ENCODE assay signal across 26 cellular contexts in genomic region chr12:93181396-93181965, GRCh38.
DNase-seq lines count a peak whose midpoint lies in the region; ATAC-seq and TF ChIP-seq lines count a peak whose summit lies in the region.
"Had no signal": no experiment of that assay in that cellular context is flagged by ENCODE, and none has a peak within 500 bp of the region (broad histone marks: within the 10 kb centered on the region; RNA-seq: fewer than 3 reads in every experiment).

No MANE protein-coding gene starts in this region.

- H3K4me1 Mint-ChIP-seq in CD4-positive, CD25-positive, alpha-beta regulatory T cell, result peaks cover 0 to 18% (median 2%) of the 10 kb centered on the region in 4 donors
- H3K4me1 Mint-ChIP-seq in activated B cell treated with CpG ODN at 0.5 μM for 24 hours, result peaks cover 53% of the 10 kb centered on the region
- H3K4me1 Mint-ChIP-seq in nephron progenitor cell, result peaks cover 34% of the 10 kb centered on the region

- no peaks in the 10 kb centered on the region for H3K27me3 ChIP-seq in CD4-positive, CD25-positive, alpha-beta regulatory T cell (ENCODE audit: control insufficient read depth, insufficient read depth, low read length)

- POLR2A ChIA-PET in activated B cell treated with CpG ODN at 0.5 μM for 24 hours (lab: Charles Lee), result interaction anchor here (0.6 kb wide), 1 partner anchor 146 kb away, joined by 3 read pairs; no protein-coding TSS in a partner anchor

- H3K4me1 ChIP-seq in CD4-positive, CD25-positive, alpha-beta regulatory T cell (ENCODE audit: control insufficient read depth, insufficient read depth, low read length, poor library complexity, severe bottlenecking), result peaks cover 4% of the 10 kb centered on the region

- ATAC-seq in CD4-positive, CD25-positive, alpha-beta regulatory T cell (ENCODE audit: low read depth in 2 of 2), result no peak
- no peak for ATAC-seq in activated B cell treated with CpG ODN at 0.5 μM for 24 hours (ENCODE audit: low read depth)
- no peak for ATAC-seq in HG03135 (IDR thresholded peaks at IDR 0.05; ENCODE audit: unreplicated experiment)
- ATAC-seq in HG02973 (IDR thresholded peaks at IDR 0.05; ENCODE audit: unreplicated experiment), result no peak
- ATAC-seq: right cardiac atrium had no signal

- H3K27me3 Mint-ChIP-seq in CD4-positive, CD25-positive, alpha-beta regulatory T cell, result peaks cover 4% of the 10 kb centered on the region
- H3K27me3 Mint-ChIP-seq in activated B cell treated with CpG ODN at 0.5 μM for 24 hours (no peaks in the 10 kb centered on the region), nephron progenitor cell (ENCODE audit: low read depth, poor library complexity) (peaks cover 6% of the 10 kb centered on the region)

- DNase-seq in CD4-positive, CD25-positive, alpha-beta regulatory T cell, result no peak
- DNase-seq in activated B cell treated with CpG ODN at 0.5 μM for 24 hours (no peak), fibroblast of the aortic adventitia (ENCODE audit: low read depth) (peak; percentile 45), nephron progenitor cell (no peak), MV-4-11 (lab: John Stamatoyannopoulos, UW) (no peak)
- DNase-seq in activated CD4-positive, alpha-beta T cell treated with anti-CD3 and anti-CD28 coated beads for 48 hours, result no peak
- DNase-seq: ACHN; activated CD4-positive, alpha-beta T cell treated with anti-CD3 and anti-CD28 coated beads, Interleukin-2, amount 50 U/mL, for 48 hours; activated CD8-positive, alpha-beta memory T cell treated with anti-CD3 and anti-CD28 coated beads, Interleukin-2, amount 50 U/mL, for 48 hours; activated effector memory CD4-positive, alpha-beta T cell treated with Interleukin-2 at 50 U/mL for 16 hours; EL; head of caudate nucleus; NCI-H1436; NCI-H524; right cardiac atrium; stimulated activated CD4-positive, alpha-beta T cell treated with anti-CD3 and anti-CD28 coated beads, Interleukin-15, amount 100 ng/mL, for 24 hours; stimulated activated CD8-positive, alpha-beta memory T cell treated with anti-CD3 and anti-CD28 coated beads, Interleukin-4, amount 100 ng/mL, for 48 hours; substantia nigra; WERI-Rb-1 had no signal

- H3K4me3 ChIP-seq in CD4-positive, CD25-positive, alpha-beta regulatory T cell (ENCODE audit: low read depth, low read length), result no peak overlapping the region
- H3K4me3 ChIP-seq in fibroblast of the aortic adventitia (ENCODE audit: low read depth, low read length), result no peak overlapping the region
- H3K4me3 ChIP-seq: coronary artery had no signal

- TF ChIP-seq CTCF in activated B cell treated with CpG ODN at 0.5 μM for 24 hours (IDR thresholded peaks at IDR 0.05), result no peak
- TF ChIP-seq CTCF in fibroblast of the aortic adventitia (IDR thresholded peaks at IDR 0.05; ENCODE audit: insufficient read depth, low read length), result no peak
- TF ChIP-seq CTCF in nephron progenitor cell (IDR thresholded peaks at IDR 0.05), result no peak

- peak overlapping the region in 2 of 3 donors; percentile 2 to 52 for H3K27ac Mint-ChIP-seq in CD4-positive, CD25-positive, alpha-beta regulatory T cell
- H3K27ac Mint-ChIP-seq in activated B cell treated with CpG ODN at 0.5 μM for 24 hours, result peak overlapping the region; percentile 31
- peak overlapping the region; percentile 89 for H3K27ac Mint-ChIP-seq in nephron progenitor cell
- H3K27ac Mint-ChIP-seq: T-helper 2 cell treated with Interferon-gamma antibody and Interleukin-4, amounts not matched to agents 5 μg/mL and 100 μg/mL, for 36 hours had no signal

- intact Hi-C loops in activated B cell treated with CpG ODN at 0.5 μM for 24 hours (cut with micrococcal nuclease), result loop anchor here (5.0 kb wide), 4 partner anchors 36 to 196 kb away; partner anchors contain the start of gene NUDT4

- no peak overlapping the region for H3K4me3 Mint-ChIP-seq in CD4-positive, CD25-positive, alpha-beta regulatory T cell
- H3K4me3 Mint-ChIP-seq in activated B cell treated with CpG ODN at 0.5 μM for 24 hours, result no peak overlapping the region
- H3K4me3 Mint-ChIP-seq in nephron progenitor cell, result no peak overlapping the region
- H3K4me3 Mint-ChIP-seq: CD14-positive monocyte; T-helper 2 cell treated with Interferon-gamma antibody and Interleukin-4, amounts not matched to agents 5 μg/mL and 100 μg/mL, for 36 hours had no signal

- CTCF ChIA-PET in activated B cell treated with CpG ODN at 0.5 μM for 24 hours (lab: Charles Lee), result no interaction called here

- peaks cover 0 to 2% (median 0%) of the 10 kb centered on the region in 7 donors for H3K9me3 Mint-ChIP-seq in CD4-positive, CD25-positive, alpha-beta regulatory T cell
- H3K9me3 Mint-ChIP-seq in activated B cell treated with CpG ODN at 0.5 μM for 24 hours (no peaks in the 10 kb centered on the region), nephron progenitor cell (peaks cover 38% of the 10 kb centered on the region)
- H3K9me3 Mint-ChIP-seq: CD14-positive monocyte had no signal

- H3K36me3 ChIP-seq in CD4-positive, CD25-positive, alpha-beta regulatory T cell (ENCODE audit: control insufficient read depth, insufficient read depth, low read length), result no peaks in the 10 kb centered on the region
- H3K36me3 ChIP-seq: WERI-Rb-1 had no signal

- H3K9me3 ChIP-seq in CD4-positive, CD25-positive, alpha-beta regulatory T cell (ENCODE audit: control insufficient read depth in 2 of 2, low read length in 2 of 2), result no peaks in the 10 kb centered on the region

- no peak overlapping the region for H3K27ac ChIP-seq in CD4-positive, CD25-positive, alpha-beta regulatory T cell (ENCODE audit: insufficient read depth, low read length, poor library complexity, severe bottlenecking)
- H3K27ac ChIP-seq: coronary artery, HL-60, RWPE1, WERI-Rb-1 had no signal

- no peaks in the 10 kb centered on the region for H3K36me3 Mint-ChIP-seq in CD4-positive, CD25-positive, alpha-beta regulatory T cell
- no peaks in the 10 kb centered on the region for H3K36me3 Mint-ChIP-seq in activated B cell treated with CpG ODN at 0.5 μM for 24 hours (ENCODE audit: low read depth)
- H3K36me3 Mint-ChIP-seq in nephron progenitor cell (ENCODE audit: low read depth), result peaks cover 21% of the 10 kb centered on the region

Comparison
In these comparisons a context has a peak if more than half of its experiments do, and no peak if none do; other contexts are left out.
1. H3K27ac Mint-ChIP-seq: peak in every context shown above with its lines; median percentile 89 in nephron progenitor cell; 31 in activated B cell treated with CpG ODN at 0.5 μM for 24 hours; 27 in CD4-positive, CD25-positive, alpha-beta regulatory T cell.